ENCODE assay signal across 8 cellular contexts in genomic region chr19:3367572-3368440, GRCh38. TPM values are rescaled to one million over a fixed set of nuclear protein-coding genes. Genes with fewer than 3 reads are reported as not detected.
A peak's percentile ranks its signal among the peaks of the same experiment; 100 is the strongest.
DNase-seq lines count a peak whose midpoint lies in the region; FAIRE-seq and TF ChIP-seq lines count a peak whose summit lies in the region.

No MANE protein-coding gene starts in this region.

- H3K4me2 ChIP-seq in keratinocyte (ENCODE audit: control insufficient read depth, extremely low read depth, insufficient read depth, low read depth, low read length), result peak overlapping the region; percentile 98

- H2AFZ ChIP-seq in keratinocyte (ENCODE audit: control insufficient read depth, low read length), result no peak overlapping the region

- H3K27me3 Mint-ChIP-seq in T-helper 2 cell treated with Interferon-gamma antibody and Interleukin-4, amounts not matched to agents 5 μg/mL and 100 μg/mL, for 36 hours (ENCODE audit: low read depth), result peaks cover 33% of the 10 kb centered on the region
- no peaks in the 10 kb centered on the region for H3K27me3 Mint-ChIP-seq in activated naive CD8-positive, alpha-beta T cell treated with anti-CD3 and anti-CD28 coated beads for 36 hours

- H3K27ac ChIP-seq in keratinocyte (ENCODE audit: control insufficient read depth, insufficient read depth, low read length) (peak overlapping the region; percentile 76), tibial artery (peak overlapping the region; percentile 99 to 100)

- peaks cover 42% of the 10 kb centered on the region for H3K4me1 ChIP-seq in keratinocyte (ENCODE audit: control insufficient read depth, extremely low read depth, insufficient read depth, low read length)
- peaks cover 3 to 77% (median 53%) of the 10 kb centered on the region in 4 donors for H3K4me1 ChIP-seq in tibial artery

- peaks cover 61% of the 10 kb centered on the region for H3K79me2 ChIP-seq in keratinocyte (ENCODE audit: control insufficient read depth, insufficient read depth, low read length)

- H3K27me3 ChIP-seq in keratinocyte (ENCODE audit: control insufficient read depth, extremely low read depth, insufficient read depth, low read length) (no peaks in the 10 kb centered on the region), tibial artery (no peaks in the 10 kb centered on the region)

- H3K36me3 Mint-ChIP-seq in T-helper 2 cell treated with Interferon-gamma antibody and Interleukin-4, amounts not matched to agents 5 μg/mL and 100 μg/mL, for 36 hours (ENCODE audit: low read depth), result no peaks in the 10 kb centered on the region
- H3K36me3 Mint-ChIP-seq in activated naive CD8-positive, alpha-beta T cell treated with anti-CD3 and anti-CD28 coated beads for 36 hours, result no peaks in the 10 kb centered on the region

- intact Hi-C loops in tibial artery (cut with DNase I; ENCODE audit: low total_unique reads), result loop anchor here (2.0 to 5.0 kb wide), 2 partner anchors 31 to 34 kb away; no protein-coding TSS in a partner anchor

- H3K36me3 ChIP-seq in keratinocyte (ENCODE audit: control insufficient read depth in 2 of 2, extremely low read depth in 1 of 2, insufficient read depth in 2 of 2, low read length in 2 of 2) (peaks cover 0 to 2% of the 10 kb centered on the region in 2 experiments), tibial artery (no peaks in the 10 kb centered on the region)

- peak overlapping the region; percentile 87 for H3K9ac ChIP-seq in keratinocyte (ENCODE audit: control insufficient read depth, extremely low read depth, insufficient read depth, low read length)

- H3K9me1 ChIP-seq in keratinocyte (ENCODE audit: control insufficient read depth, extremely low read depth, insufficient read depth, low read length), result no peaks in the 10 kb centered on the region

- H3K4me3 ChIP-seq in keratinocyte (ENCODE audit: control insufficient read depth in 2 of 3, extremely low read depth in 1 of 3, insufficient read depth in 2 of 3, low read depth in 1 of 3, low read length in 3 of 3) (peak overlapping the region; percentile 83 to 88 (median 84)), tibial artery (peak overlapping the region; percentile 98)

- H3K9me3 ChIP-seq in keratinocyte (ENCODE audit: control insufficient read depth, low read depth, low read length) (no peaks in the 10 kb centered on the region), tibial artery (no peaks in the 10 kb centered on the region)

- peak overlapping the region; percentile 49 for H3K4me3 Mint-ChIP-seq in T-helper 2 cell treated with Interferon-gamma antibody and Interleukin-4, amounts not matched to agents 5 μg/mL and 100 μg/mL, for 36 hours
- peak overlapping the region; percentile 75 for H3K4me3 Mint-ChIP-seq in activated naive CD8-positive, alpha-beta T cell treated with anti-CD3 and anti-CD28 coated beads for 36 hours

- dilution Hi-C loops in keratinocyte (cut with MboI; ENCODE audit: extremely low pct_ligation_motif_present, low sequenced_read_pairs), result no loop called here

- no peak overlapping the region for H3K27ac Mint-ChIP-seq in T-helper 2 cell treated with Interferon-gamma antibody and Interleukin-4, amounts not matched to agents 5 μg/mL and 100 μg/mL, for 36 hours
- H3K27ac Mint-ChIP-seq in activated naive CD8-positive, alpha-beta T cell treated with anti-CD3 and anti-CD28 coated beads for 36 hours, result no peak overlapping the region

- FAIRE-seq in keratinocyte (lab: Jason Lieb, UNC), result no peak

- TF ChIP-seq CTCF in keratinocyte (optimal IDR thresholded peaks at IDR 0.05 in 1 of 3, IDR thresholded peaks at IDR 0.05 in 1 of 3, conservative IDR thresholded peaks at IDR 0.05 in 1 of 3; ENCODE audit: extremely low read depth in 1 of 3, insufficient read depth in 2 of 3, low read length in 3 of 3) (no peak), tibial artery (IDR thresholded peaks at IDR 0.05) (no peak)

- no peak for DNase-seq in T-helper 2 cell treated with Interferon-gamma antibody and Interleukin-4, amounts not matched to agents 5 μg/mL and 100 μg/mL, for 36 hours (ENCODE audit: low spot score)
- DNase-seq in T-helper 2 cell (no peak), keratinocyte (ENCODE audit: low read depth, low spot score) (no peak), tibial artery (peak in 1 of 2 donors; percentile 72), hippocampal formation (lab: John Stamatoyannopoulos, UW) (no peak), epidermal melanocyte (ENCODE audit: insufficient read length, low spot score) (no peak), NCI-H1930 (lab: John Stamatoyannopoulos, UW) (no peak)
- DNase-seq in activated naive CD8-positive, alpha-beta T cell treated with anti-CD3 and anti-CD28 coated beads for 36 hours, result no peak

- no peaks in the 10 kb centered on the region for H4K20me1 ChIP-seq in keratinocyte (ENCODE audit: control insufficient read depth, extremely low read depth, insufficient read depth, low read length)

- peaks cover 12% of the 10 kb centered on the region for H3K4me1 Mint-ChIP-seq in T-helper 2 cell treated with Interferon-gamma antibody and Interleukin-4, amounts not matched to agents 5 μg/mL and 100 μg/mL, for 36 hours (ENCODE audit: low read depth)
- peaks cover 40% of the 10 kb centered on the region for H3K4me1 Mint-ChIP-seq in activated naive CD8-positive, alpha-beta T cell treated with anti-CD3 and anti-CD28 coated beads for 36 hours

- H3K9me3 Mint-ChIP-seq in T-helper 2 cell treated with Interferon-gamma antibody and Interleukin-4, amounts not matched to agents 5 μg/mL and 100 μg/mL, for 36 hours, result no peaks in the 10 kb centered on the region
- no peaks in the 10 kb centered on the region for H3K9me3 Mint-ChIP-seq in activated naive CD8-positive, alpha-beta T cell treated with anti-CD3 and anti-CD28 coated beads for 36 hours

RNA-seq across cellular contexts. Expression of gene NFIC, which starts 1.4 kb away (rescaled TPM):
- 10 to 100 TPM; 19.0 to 19.5 TPM for total RNA-seq in activated naive CD8-positive, alpha-beta T cell treated with anti-CD3 and anti-CD28 coated beads for 36 hours
- polyA plus RNA-seq in keratinocyte, result 1.8 to 7.6 TPM (median 2.4 TPM) in 3 replicates
- 31.7 TPM for polyA plus RNA-seq in keratinocyte (2011; ENCODE audit: low read depth)
- polyA plus RNA-seq in keratinocyte (2011; cell fraction: cytosol; rRNA removed), result 3.3 and 8.9 TPM in 2 replicates
- polyA plus RNA-seq in keratinocyte (2011; cell fraction: nucleus; rRNA removed), result 15.0 and 19.2 TPM in 2 replicates
- 26.2 and 57.7 TPM in 2 replicates for polyA plus RNA-seq in keratinocyte (2012; ENCODE audit: low replicate concordance)
- 6.3 to 75.9 TPM (median 7.7 TPM) in 3 replicates for polyA minus RNA-seq in keratinocyte
- polyA minus RNA-seq in keratinocyte (2011; cell fraction: cytosol; rRNA and poly(A)+ RNA removed), result 18.4 TPM
- 10.4 and 17.4 TPM in 2 replicates for polyA minus RNA-seq in keratinocyte (2011; cell fraction: nucleus; rRNA and poly(A)+ RNA removed)
